In the genomic region with DNA sequence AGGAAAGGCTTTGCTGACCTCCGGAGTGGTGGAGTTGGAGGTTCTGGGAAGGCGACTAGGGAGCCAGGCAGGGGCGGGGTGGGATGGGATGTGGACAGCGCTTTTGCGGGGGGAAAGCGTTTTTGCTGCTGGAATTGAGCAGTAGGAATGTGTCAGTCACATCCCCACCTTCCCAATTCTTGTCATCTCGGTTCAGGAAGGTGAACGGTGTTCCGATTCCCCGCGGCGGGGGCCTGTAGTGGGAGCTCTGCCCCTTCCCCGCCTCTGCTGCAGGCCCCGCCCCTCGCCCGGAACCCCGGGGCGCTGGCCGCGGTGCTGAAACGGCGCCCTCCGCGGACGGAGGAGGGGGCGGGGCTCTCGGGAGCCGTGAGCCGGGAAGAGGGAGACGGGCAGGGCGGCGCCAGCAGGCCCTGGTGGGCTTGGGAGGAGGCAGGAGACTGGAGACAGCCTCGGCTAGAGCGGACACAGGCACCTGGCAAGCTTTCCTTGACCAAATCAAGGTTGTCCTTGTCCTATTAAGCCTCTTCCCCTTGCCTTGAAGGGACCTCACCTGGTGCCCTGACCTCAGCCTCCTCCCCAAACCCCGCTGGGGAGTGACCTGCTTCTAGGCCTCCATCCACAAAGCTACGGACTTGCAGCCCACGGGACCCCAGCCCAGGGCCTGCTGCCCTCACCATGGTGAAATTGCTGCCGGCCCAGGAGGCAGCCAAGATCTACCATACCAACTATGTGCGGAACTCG, we compare ENCODE assay signal across 1 cellular context.
A peak's percentile ranks its signal among the peaks of the same experiment; 100 is the strongest.
TF ChIP-seq lines count a peak whose summit lies in the region.

A gene (plus strand): TSS at position 357 of the 741 bp plus-strand sequence. CDS start 319 bp downstream, at position 676.

TF ChIP-seq in K562, 482 proteins besides CTCF, POLR2A, EP300 and RAD21 (continued from another document and continues in another):
- TF ChIP-seq, protein P1, sequence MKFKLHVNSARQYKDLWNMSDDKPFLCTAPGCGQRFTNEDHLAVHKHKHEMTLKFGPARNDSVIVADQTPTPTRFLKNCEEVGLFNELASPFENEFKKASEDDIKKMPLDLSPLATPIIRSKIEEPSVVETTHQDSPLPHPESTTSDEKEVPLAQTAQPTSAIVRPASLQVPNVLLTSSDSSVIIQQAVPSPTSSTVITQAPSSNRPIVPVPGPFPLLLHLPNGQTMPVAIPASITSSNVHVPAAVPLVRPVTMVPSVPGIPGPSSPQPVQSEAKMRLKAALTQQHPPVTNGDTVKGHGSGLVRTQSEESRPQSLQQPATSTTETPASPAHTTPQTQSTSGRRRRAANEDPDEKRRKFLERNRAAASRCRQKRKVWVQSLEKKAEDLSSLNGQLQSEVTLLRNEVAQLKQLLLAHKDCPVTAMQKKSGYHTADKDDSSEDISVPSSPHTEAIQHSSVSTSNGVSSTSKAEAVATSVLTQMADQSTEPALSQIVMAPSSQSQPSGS (CRISPR knock-in tag; IDR thresholded peaks at IDR 0.05): peak; percentile 70; the same call in 1 of the 2 replicates
- TF ChIP-seq NR2C2 (CRISPR knock-in tag; IDR thresholded peaks at IDR 0.05) (peak; percentile 69), NR2C2 (tag; IDR thresholded peaks at IDR 0.05) (no peak), ZNF644 (tag; IDR thresholded peaks at IDR 0.05; ENCODE audit: low read depth) (peak; percentile 85), CBFB (CRISPR knock-in tag; IDR thresholded peaks at IDR 0.05) (peak; percentile 24; the same call in 1 of the 2 replicates), SMARCA5 (IDR thresholded peaks at IDR 0.05) (no peak), ATF7 (IDR thresholded peaks at IDR 0.05) (peak; percentile 29; the same call in 1 of the 2 replicates), PCBP1 (IDR thresholded peaks at IDR 0.05; ENCODE audit: low read depth, low read length, poor library complexity, severe bottlenecking) (peak; percentile 47), TGIF2 (CRISPR knock-in tag; IDR thresholded peaks at IDR 0.05) (peak; percentile 98), HDAC2 (IDR thresholded peaks at IDR 0.05) (0 out of 2 replicates have a peak, but pooled peaks have one; percentile 76), ZNF253 (CRISPR knock-in tag; conservative IDR thresholded peaks at IDR 0.05) (no peak), HNRNPK (IDR thresholded peaks at IDR 0.05; ENCODE audit: low read depth, low read length, poor library complexity, severe bottlenecking) (no peak), OTX1 (CRISPR knock-in tag; IDR thresholded peaks at IDR 0.05) (no peak), ZBTB7A (IDR thresholded peaks at IDR 0.05; ENCODE audit: borderline replicate concordance, control insufficient read depth, low read depth, low read length) (peak; percentile 93), MTA1 (IDR thresholded peaks at IDR 0.05; ENCODE audit: borderline replicate concordance) (no peak), SRF (CRISPR knock-in tag; IDR thresholded peaks at IDR 0.05) (peak in 1 of 2 experiments; percentile 85; a peak in 2 of 4 replicates), CREB1 (IDR thresholded peaks at IDR 0.05) (no peak), CREB1 (CRISPR knock-in tag; IDR thresholded peaks at IDR 0.05) (peak; percentile 78), EZH2 (IDR thresholded peaks at IDR 0.05; ENCODE audit: borderline replicate concordance, low read depth, low read length) (no peak), NR4A1 (CRISPR knock-in tag; IDR thresholded peaks at IDR 0.05) (0 out of 2 replicates have a peak, but pooled peaks have one; percentile 10), NR4A1 (tag; IDR thresholded peaks at IDR 0.05) (no peak), CC2D1A (IDR thresholded peaks at IDR 0.05) (no peak), TCF3 (CRISPR knock-in tag; IDR thresholded peaks at IDR 0.05) (peak; percentile 14; the same call in 1 of the 2 replicates), ETV1 (tag; conservative IDR thresholded peaks at IDR 0.05; ENCODE audit: low read depth) (peak; percentile 81), TRIM28 (IDR thresholded peaks at IDR 0.05) (no peak), YY1 (IDR thresholded peaks at IDR 0.05; ENCODE audit: borderline replicate concordance in 1 of 3, control insufficient read depth in 1 of 3, extremely low read depth in 1 of 3, insufficient read depth in 3 of 3, insufficient read length in 1 of 3, insufficient replicate concordance in 2 of 3, low read depth in 1 of 3, low read length in 2 of 3) (peak in 1 of 3 experiments; percentile 16)
- TF ChIP-seq, protein P2, sequence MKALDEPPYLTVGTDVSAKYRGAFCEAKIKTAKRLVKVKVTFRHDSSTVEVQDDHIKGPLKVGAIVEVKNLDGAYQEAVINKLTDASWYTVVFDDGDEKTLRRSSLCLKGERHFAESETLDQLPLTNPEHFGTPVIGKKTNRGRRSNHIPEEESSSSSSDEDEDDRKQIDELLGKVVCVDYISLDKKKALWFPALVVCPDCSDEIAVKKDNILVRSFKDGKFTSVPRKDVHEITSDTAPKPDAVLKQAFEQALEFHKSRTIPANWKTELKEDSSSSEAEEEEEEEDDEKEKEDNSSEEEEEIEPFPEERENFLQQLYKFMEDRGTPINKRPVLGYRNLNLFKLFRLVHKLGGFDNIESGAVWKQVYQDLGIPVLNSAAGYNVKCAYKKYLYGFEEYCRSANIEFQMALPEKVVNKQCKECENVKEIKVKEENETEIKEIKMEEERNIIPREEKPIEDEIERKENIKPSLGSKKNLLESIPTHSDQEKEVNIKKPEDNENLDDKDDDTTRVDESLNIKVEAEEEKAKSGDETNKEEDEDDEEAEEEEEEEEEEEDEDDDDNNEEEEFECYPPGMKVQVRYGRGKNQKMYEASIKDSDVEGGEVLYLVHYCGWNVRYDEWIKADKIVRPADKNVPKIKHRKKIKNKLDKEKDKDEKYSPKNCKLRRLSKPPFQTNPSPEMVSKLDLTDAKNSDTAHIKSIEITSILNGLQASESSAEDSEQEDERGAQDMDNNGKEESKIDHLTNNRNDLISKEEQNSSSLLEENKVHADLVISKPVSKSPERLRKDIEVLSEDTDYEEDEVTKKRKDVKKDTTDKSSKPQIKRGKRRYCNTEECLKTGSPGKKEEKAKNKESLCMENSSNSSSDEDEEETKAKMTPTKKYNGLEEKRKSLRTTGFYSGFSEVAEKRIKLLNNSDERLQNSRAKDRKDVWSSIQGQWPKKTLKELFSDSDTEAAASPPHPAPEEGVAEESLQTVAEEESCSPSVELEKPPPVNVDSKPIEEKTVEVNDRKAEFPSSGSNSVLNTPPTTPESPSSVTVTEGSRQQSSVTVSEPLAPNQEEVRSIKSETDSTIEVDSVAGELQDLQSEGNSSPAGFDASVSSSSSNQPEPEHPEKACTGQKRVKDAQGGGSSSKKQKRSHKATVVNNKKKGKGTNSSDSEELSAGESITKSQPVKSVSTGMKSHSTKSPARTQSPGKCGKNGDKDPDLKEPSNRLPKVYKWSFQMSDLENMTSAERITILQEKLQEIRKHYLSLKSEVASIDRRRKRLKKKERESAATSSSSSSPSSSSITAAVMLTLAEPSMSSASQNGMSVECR (CRISPR knock-in tag; IDR thresholded peaks at IDR 0.05): peak; percentile 87
- TF ChIP-seq, protein P3, sequence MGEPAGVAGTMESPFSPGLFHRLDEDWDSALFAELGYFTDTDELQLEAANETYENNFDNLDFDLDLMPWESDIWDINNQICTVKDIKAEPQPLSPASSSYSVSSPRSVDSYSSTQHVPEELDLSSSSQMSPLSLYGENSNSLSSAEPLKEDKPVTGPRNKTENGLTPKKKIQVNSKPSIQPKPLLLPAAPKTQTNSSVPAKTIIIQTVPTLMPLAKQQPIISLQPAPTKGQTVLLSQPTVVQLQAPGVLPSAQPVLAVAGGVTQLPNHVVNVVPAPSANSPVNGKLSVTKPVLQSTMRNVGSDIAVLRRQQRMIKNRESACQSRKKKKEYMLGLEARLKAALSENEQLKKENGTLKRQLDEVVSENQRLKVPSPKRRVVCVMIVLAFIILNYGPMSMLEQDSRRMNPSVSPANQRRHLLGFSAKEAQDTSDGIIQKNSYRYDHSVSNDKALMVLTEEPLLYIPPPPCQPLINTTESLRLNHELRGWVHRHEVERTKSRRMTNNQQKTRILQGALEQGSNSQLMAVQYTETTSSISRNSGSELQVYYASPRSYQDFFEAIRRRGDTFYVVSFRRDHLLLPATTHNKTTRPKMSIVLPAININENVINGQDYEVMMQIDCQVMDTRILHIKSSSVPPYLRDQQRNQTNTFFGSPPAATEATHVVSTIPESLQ (CRISPR knock-in tag; IDR thresholded peaks at IDR 0.05): peak; percentile 98
- TF ChIP-seq, protein P4, sequence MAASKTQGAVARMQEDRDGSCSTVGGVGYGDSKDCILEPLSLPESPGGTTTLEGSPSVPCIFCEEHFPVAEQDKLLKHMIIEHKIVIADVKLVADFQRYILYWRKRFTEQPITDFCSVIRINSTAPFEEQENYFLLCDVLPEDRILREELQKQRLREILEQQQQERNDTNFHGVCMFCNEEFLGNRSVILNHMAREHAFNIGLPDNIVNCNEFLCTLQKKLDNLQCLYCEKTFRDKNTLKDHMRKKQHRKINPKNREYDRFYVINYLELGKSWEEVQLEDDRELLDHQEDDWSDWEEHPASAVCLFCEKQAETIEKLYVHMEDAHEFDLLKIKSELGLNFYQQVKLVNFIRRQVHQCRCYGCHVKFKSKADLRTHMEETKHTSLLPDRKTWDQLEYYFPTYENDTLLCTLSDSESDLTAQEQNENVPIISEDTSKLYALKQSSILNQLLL (CRISPR knock-in tag; IDR thresholded peaks at IDR 0.05; ENCODE audit: borderline replicate concordance): no peak
- TF ChIP-seq, protein P5, sequence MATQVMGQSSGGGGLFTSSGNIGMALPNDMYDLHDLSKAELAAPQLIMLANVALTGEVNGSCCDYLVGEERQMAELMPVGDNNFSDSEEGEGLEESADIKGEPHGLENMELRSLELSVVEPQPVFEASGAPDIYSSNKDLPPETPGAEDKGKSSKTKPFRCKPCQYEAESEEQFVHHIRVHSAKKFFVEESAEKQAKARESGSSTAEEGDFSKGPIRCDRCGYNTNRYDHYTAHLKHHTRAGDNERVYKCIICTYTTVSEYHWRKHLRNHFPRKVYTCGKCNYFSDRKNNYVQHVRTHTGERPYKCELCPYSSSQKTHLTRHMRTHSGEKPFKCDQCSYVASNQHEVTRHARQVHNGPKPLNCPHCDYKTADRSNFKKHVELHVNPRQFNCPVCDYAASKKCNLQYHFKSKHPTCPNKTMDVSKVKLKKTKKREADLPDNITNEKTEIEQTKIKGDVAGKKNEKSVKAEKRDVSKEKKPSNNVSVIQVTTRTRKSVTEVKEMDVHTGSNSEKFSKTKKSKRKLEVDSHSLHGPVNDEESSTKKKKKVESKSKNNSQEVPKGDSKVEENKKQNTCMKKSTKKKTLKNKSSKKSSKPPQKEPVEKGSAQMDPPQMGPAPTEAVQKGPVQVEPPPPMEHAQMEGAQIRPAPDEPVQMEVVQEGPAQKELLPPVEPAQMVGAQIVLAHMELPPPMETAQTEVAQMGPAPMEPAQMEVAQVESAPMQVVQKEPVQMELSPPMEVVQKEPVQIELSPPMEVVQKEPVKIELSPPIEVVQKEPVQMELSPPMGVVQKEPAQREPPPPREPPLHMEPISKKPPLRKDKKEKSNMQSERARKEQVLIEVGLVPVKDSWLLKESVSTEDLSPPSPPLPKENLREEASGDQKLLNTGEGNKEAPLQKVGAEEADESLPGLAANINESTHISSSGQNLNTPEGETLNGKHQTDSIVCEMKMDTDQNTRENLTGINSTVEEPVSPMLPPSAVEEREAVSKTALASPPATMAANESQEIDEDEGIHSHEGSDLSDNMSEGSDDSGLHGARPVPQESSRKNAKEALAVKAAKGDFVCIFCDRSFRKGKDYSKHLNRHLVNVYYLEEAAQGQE (CRISPR knock-in tag; IDR thresholded peaks at IDR 0.05; ENCODE audit: low read depth): peak; percentile 100
- TF ChIP-seq, protein P6, sequence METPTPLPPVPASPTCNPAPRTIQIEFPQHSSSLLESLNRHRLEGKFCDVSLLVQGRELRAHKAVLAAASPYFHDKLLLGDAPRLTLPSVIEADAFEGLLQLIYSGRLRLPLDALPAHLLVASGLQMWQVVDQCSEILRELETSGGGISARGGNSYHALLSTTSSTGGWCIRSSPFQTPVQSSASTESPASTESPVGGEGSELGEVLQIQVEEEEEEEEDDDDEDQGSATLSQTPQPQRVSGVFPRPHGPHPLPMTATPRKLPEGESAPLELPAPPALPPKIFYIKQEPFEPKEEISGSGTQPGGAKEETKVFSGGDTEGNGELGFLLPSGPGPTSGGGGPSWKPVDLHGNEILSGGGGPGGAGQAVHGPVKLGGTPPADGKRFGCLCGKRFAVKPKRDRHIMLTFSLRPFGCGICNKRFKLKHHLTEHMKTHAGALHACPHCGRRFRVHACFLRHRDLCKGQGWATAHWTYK (CRISPR knock-in tag; IDR thresholded peaks at IDR 0.05): peak; percentile 71; the same call in 1 of the 2 replicates
- TF ChIP-seq, protein P7, sequence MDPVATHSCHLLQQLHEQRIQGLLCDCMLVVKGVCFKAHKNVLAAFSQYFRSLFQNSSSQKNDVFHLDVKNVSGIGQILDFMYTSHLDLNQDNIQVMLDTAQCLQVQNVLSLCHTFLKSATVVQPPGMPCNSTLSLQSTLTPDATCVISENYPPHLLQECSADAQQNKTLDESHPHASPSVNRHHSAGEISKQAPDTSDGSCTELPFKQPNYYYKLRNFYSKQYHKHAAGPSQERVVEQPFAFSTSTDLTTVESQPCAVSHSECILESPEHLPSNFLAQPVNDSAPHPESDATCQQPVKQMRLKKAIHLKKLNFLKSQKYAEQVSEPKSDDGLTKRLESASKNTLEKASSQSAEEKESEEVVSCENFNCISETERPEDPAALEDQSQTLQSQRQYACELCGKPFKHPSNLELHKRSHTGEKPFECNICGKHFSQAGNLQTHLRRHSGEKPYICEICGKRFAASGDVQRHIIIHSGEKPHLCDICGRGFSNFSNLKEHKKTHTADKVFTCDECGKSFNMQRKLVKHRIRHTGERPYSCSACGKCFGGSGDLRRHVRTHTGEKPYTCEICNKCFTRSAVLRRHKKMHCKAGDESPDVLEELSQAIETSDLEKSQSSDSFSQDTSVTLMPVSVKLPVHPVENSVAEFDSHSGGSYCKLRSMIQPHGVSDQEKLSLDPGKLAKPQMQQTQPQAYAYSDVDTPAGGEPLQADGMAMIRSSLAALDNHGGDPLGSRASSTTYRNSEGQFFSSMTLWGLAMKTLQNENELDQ (CRISPR knock-in tag; IDR thresholded peaks at IDR 0.05; ENCODE audit: borderline replicate concordance): peak; percentile 87
- TF ChIP-seq, protein P8, sequence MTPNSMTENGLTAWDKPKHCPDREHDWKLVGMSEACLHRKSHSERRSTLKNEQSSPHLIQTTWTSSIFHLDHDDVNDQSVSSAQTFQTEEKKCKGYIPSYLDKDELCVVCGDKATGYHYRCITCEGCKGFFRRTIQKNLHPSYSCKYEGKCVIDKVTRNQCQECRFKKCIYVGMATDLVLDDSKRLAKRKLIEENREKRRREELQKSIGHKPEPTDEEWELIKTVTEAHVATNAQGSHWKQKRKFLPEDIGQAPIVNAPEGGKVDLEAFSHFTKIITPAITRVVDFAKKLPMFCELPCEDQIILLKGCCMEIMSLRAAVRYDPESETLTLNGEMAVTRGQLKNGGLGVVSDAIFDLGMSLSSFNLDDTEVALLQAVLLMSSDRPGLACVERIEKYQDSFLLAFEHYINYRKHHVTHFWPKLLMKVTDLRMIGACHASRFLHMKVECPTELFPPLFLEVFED (CRISPR knock-in tag; conservative IDR thresholded peaks at IDR 0.05): no peak
- TF ChIP-seq, protein P9, sequence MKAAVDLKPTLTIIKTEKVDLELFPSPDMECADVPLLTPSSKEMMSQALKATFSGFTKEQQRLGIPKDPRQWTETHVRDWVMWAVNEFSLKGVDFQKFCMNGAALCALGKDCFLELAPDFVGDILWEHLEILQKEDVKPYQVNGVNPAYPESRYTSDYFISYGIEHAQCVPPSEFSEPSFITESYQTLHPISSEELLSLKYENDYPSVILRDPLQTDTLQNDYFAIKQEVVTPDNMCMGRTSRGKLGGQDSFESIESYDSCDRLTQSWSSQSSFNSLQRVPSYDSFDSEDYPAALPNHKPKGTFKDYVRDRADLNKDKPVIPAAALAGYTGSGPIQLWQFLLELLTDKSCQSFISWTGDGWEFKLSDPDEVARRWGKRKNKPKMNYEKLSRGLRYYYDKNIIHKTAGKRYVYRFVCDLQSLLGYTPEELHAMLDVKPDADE (conservative IDR thresholded peaks at IDR 0.05; ENCODE audit: control insufficient read depth, low read depth, low read length): peak; percentile 66; the same call in 1 of the 2 replicates
